20 cellular contexts compared by ENCODE assay signal in the genomic region with DNA sequence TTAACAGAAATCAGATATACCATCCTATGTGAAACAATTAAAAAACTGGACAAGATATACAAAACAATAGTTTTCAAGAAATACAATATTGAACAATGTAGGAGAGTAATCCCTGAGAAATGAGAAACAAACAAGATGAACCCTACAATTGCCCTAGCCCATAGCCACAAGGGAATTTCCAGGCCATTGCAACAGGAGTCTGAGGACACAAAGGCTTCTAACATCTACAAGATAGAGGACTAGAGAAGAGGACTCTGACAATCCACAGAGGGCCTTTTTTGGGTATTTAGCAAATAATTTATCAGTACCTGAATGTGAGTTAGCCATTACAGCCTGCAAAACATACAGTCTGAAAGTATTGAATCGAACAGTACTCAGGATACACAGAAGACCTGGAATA.
DNase-seq lines count a peak whose midpoint lies in the region; ATAC-seq, FAIRE-seq and TF ChIP-seq lines count a peak whose summit lies in the region.
"Had no signal": no experiment of that assay in that cellular context is flagged by ENCODE, and none has a peak within 500 bp of the region (broad histone marks: within the 10 kb centered on the region; RNA-seq: fewer than 3 reads in every experiment).

No MANE protein-coding gene starts in this region.

- H3K36me3 Mint-ChIP-seq in Caco-2 (ENCODE audit: insufficient read depth, unreplicated experiment): no peaks in the 10 kb centered on the region
- H3K36me3 Mint-ChIP-seq: CD14-positive monocyte had no signal

- TF ChIP-seq CTCF in GM13976 (IDR thresholded peaks at IDR 0.05; ENCODE audit: borderline replicate concordance, control extremely low read depth, extremely low read depth, insufficient read depth, missing control alignments) (no peak), Caco-2 (IDR thresholded peaks at IDR 0.05; ENCODE audit: insufficient read depth in 1 of 2, low read depth in 1 of 2, low read length in 1 of 2, severe bottlenecking in 1 of 2, unreplicated experiment in 1 of 2) (no peak)

- H3K4me3 ChIP-seq in Caco-2 (ENCODE audit: low read depth, low read length): no peak overlapping the region
- H3K4me3 ChIP-seq: ascending aorta, right atrium auricular region, tibial artery had no signal

- H3K9me3 Mint-ChIP-seq in Caco-2 (ENCODE audit: unreplicated experiment): no peaks in the 10 kb centered on the region

- H3K4me1 ChIP-seq in Caco-2: no peaks in the 10 kb centered on the region
- H3K4me1 ChIP-seq: ascending aorta, right atrium auricular region, tibial artery had no signal

- CTCF ChIA-PET in Caco-2 (lab: Charles Lee): no interaction called here

- no peaks in the 10 kb centered on the region for H3K36me3 ChIP-seq in Caco-2 (ENCODE audit: control insufficient read depth, insufficient read depth, low read length)
- H3K36me3 ChIP-seq: ascending aorta, right atrium auricular region, tibial artery had no signal

- H3K4me1 Mint-ChIP-seq in Caco-2 (ENCODE audit: low read depth, unreplicated experiment): no peaks in the 10 kb centered on the region
- H3K4me1 Mint-ChIP-seq: CD14-positive monocyte had no signal

- POLR2A ChIA-PET in Caco-2 (lab: Charles Lee): no interaction called here

- no peaks in the 10 kb centered on the region for H3K27me3 ChIP-seq in Caco-2 (replicated peaks; ENCODE audit: control insufficient read depth, insufficient read depth, low read length)
- H3K27me3 ChIP-seq: ascending aorta, right atrium auricular region, tibial artery had no signal

- H3K9me3 ChIP-seq in Caco-2: no peaks in the 10 kb centered on the region
- H3K9me3 ChIP-seq: ascending aorta, right atrium auricular region, tibial artery had no signal

- FAIRE-seq in GM19239 (lab: Jason Lieb, UNC): peak; percentile 18

- no peak overlapping the region for H3K27ac Mint-ChIP-seq in Caco-2 (ENCODE audit: unreplicated experiment)
- H3K27ac Mint-ChIP-seq: activated naive CD4-positive, alpha-beta T cell treated with anti-CD3 and anti-CD28 coated beads for 36 hours; CD14-positive monocyte had no signal

- in situ Hi-C loops in GM13976 (cut with MboI; ENCODE audit: low sequenced_read_pairs, unreplicated experiment): no loop called here
- in situ Hi-C loops in G401 (cut with HindIII; ENCODE audit: low sequenced_read_pairs): no loop called here

- DNase-seq in GM13976 (ENCODE audit: low spot score) (peak; percentile 34), GM19239 (ENCODE audit: insufficient read length, low spot score) (no peak), DMS53 treated with DMSO at 0.1 percent for 48 hours (lab: John Stamatoyannopoulos, UW; ENCODE audit: unreplicated experiment) (no peak), Caco-2 (no peak), G401 (ENCODE audit: low spot score) (no peak), SHP77 treated with DMSO at 0.1 percent for 48 hours (lab: John Stamatoyannopoulos, UW) (no peak)
- DNase-seq: activated naive CD4-positive, alpha-beta T cell treated with anti-CD3 and anti-CD28 coated beads for 36 hours; cerebellar nuclear complex; effector CD8-positive, alpha-beta T cell; Karpas-422; left ventricle myocardium superior; NCI-H1092 treated with DMSO at 0.1 percent for 48 hours; NCI-H524; stimulated activated naive CD4-positive, alpha-beta T cell treated with Interleukin-2 at 50 U/mL for 16 hours; tibial artery had no signal

- H3K4me3 Mint-ChIP-seq in Caco-2 (ENCODE audit: unreplicated experiment): no peak overlapping the region
- H3K4me3 Mint-ChIP-seq: activated naive CD4-positive, alpha-beta T cell treated with anti-CD3 and anti-CD28 coated beads for 36 hours; CD14-positive monocyte had no signal

- H3K27me3 Mint-ChIP-seq in Caco-2 (ENCODE audit: insufficient read depth, unreplicated experiment): no peaks in the 10 kb centered on the region

- no TSS peak for BruUV-seq in Caco-2 (replicated peaks; lab: Mats Ljungman, UMichigan)

- ATAC-seq in HG02610 (IDR thresholded peaks at IDR 0.05; ENCODE audit: unreplicated experiment): peak; percentile 47
- ATAC-seq in HG03457 (IDR thresholded peaks at IDR 0.05; ENCODE audit: unreplicated experiment): peak; percentile 72
- ATAC-seq: left ventricle myocardium superior had no signal

- intact Hi-C loops in Caco-2 (cut with micrococcal nuclease; ENCODE audit: unreplicated experiment): no loop called here
